1 cellular context compared by ENCODE assay signal in genomic region chr11:102272047-102272824, GRCh38.
TF ChIP-seq lines count a peak whose summit lies in the region.

No MANE protein-coding gene starts in this region.

TF ChIP-seq in HepG2, 621 proteins besides CTCF, POLR2A, EP300 and RAD21 (continued from another document and continues in another):
- TF ChIP-seq ZBTB34 (CRISPR knock-in tag; IDR thresholded peaks at IDR 0.05): no peak
- peak; percentile 29; the same call in 1 of the 2 replicates for TF ChIP-seq ELF3 (CRISPR knock-in tag; IDR thresholded peaks at IDR 0.05)
- no peak for TF ChIP-seq KAT8 (CRISPR knock-in tag; IDR thresholded peaks at IDR 0.05)
- peak; percentile 21; the same call in 1 of the 2 replicates for TF ChIP-seq PRDM10 (CRISPR knock-in tag; IDR thresholded peaks at IDR 0.05; ENCODE audit: low read depth)
- TF ChIP-seq IKZF1 (IDR thresholded peaks at IDR 0.05): no peak
- no peak for TF ChIP-seq SP4 (CRISPR knock-in tag; IDR thresholded peaks at IDR 0.05)
- TF ChIP-seq MBD4 (IDR thresholded peaks at IDR 0.05; ENCODE audit: borderline replicate concordance, low read length): no peak
- TF ChIP-seq HBP1 (CRISPR knock-in tag; IDR thresholded peaks at IDR 0.05; ENCODE audit: low read depth): no peak
- TF ChIP-seq ZNF460 (CRISPR knock-in tag; IDR thresholded peaks at IDR 0.05; ENCODE audit: borderline replicate concordance): no peak
- no peak for TF ChIP-seq ZNF33B (CRISPR knock-in tag; IDR thresholded peaks at IDR 0.05)
- TF ChIP-seq ZNF383 (CRISPR knock-in tag; IDR thresholded peaks at IDR 0.05; ENCODE audit: borderline replicate concordance): 0 out of 2 replicates have a peak, but pooled peaks have one; percentile 54
- no peak for TF ChIP-seq SETDB1 (CRISPR knock-in tag; IDR thresholded peaks at IDR 0.05; ENCODE audit: borderline replicate concordance)
- peak; percentile 75 for TF ChIP-seq ISL2 (CRISPR knock-in tag; IDR thresholded peaks at IDR 0.05)
- TF ChIP-seq NR0B2 (CRISPR knock-in tag; IDR thresholded peaks at IDR 0.05): no peak
- peak; percentile 60; the same call in 1 of the 2 replicates for TF ChIP-seq MAFF (IDR thresholded peaks at IDR 0.05; ENCODE audit: low read depth, low read length)
- TF ChIP-seq ZNF121 (CRISPR knock-in tag; IDR thresholded peaks at IDR 0.05): no peak
- peak; percentile 26; the same call in 1 of the 2 replicates for TF ChIP-seq HOXA3 (CRISPR knock-in tag; IDR thresholded peaks at IDR 0.05)
- no peak for TF ChIP-seq CAMTA2 (CRISPR knock-in tag; IDR thresholded peaks at IDR 0.05; ENCODE audit: borderline replicate concordance)
- TF ChIP-seq ELF1 (CRISPR knock-in tag; IDR thresholded peaks at IDR 0.05): peak; percentile 49; the same call in 1 of the 2 replicates
- peak; percentile 85 for TF ChIP-seq MED13 (CRISPR knock-in tag; IDR thresholded peaks at IDR 0.05)
- TF ChIP-seq SALL2 (CRISPR knock-in tag; IDR thresholded peaks at IDR 0.05): no peak
- no peak for TF ChIP-seq MTA1 (CRISPR knock-in tag; IDR thresholded peaks at IDR 0.05; ENCODE audit: borderline replicate concordance)
- TF ChIP-seq ATF4 (CRISPR knock-in tag; IDR thresholded peaks at IDR 0.05): no peak
- peak; percentile 51; the same call in 1 of the 2 replicates for TF ChIP-seq ZNF609 (CRISPR knock-in tag; IDR thresholded peaks at IDR 0.05; ENCODE audit: borderline replicate concordance)
- TF ChIP-seq ZNF232 (CRISPR knock-in tag; IDR thresholded peaks at IDR 0.05; ENCODE audit: borderline replicate concordance): no peak
- TF ChIP-seq ZMYM4 (CRISPR knock-in tag; IDR thresholded peaks at IDR 0.05): 0 out of 2 replicates have a peak, but pooled peaks have one; percentile 27
- TF ChIP-seq AHR (CRISPR knock-in tag; IDR thresholded peaks at IDR 0.05): no peak
- TF ChIP-seq DMAP1 (CRISPR knock-in tag; IDR thresholded peaks at IDR 0.05): peak; percentile 34; the same call in 1 of the 2 replicates
- 0 out of 2 replicates have a peak, but pooled peaks have one; percentile 11 for TF ChIP-seq TFDP1 (CRISPR knock-in tag; IDR thresholded peaks at IDR 0.05; ENCODE audit: borderline replicate concordance)
- TF ChIP-seq CBX5 (CRISPR knock-in tag; IDR thresholded peaks at IDR 0.05; ENCODE audit: borderline replicate concordance): no peak
- TF ChIP-seq EED (CRISPR knock-in tag; IDR thresholded peaks at IDR 0.05): no peak
- TF ChIP-seq ATRX (CRISPR knock-in tag; IDR thresholded peaks at IDR 0.05; ENCODE audit: borderline replicate concordance): no peak
- TF ChIP-seq ZNF451 (CRISPR knock-in tag; IDR thresholded peaks at IDR 0.05): no peak
- TF ChIP-seq U2AF1 (optimal IDR thresholded peaks at IDR 0.05; ENCODE audit: low read depth, low read length): no peak
- TF ChIP-seq KDM3A (CRISPR knock-in tag; IDR thresholded peaks at IDR 0.05; ENCODE audit: low read depth): no peak
- peak; percentile 40; the same call in 1 of the 2 replicates for TF ChIP-seq FOXJ3 (CRISPR knock-in tag; IDR thresholded peaks at IDR 0.05; ENCODE audit: borderline replicate concordance)
- no peak for TF ChIP-seq ZNF629 (CRISPR knock-in tag; conservative IDR thresholded peaks at IDR 0.05)
- no peak for TF ChIP-seq KIAA2018 (CRISPR knock-in tag; IDR thresholded peaks at IDR 0.05; ENCODE audit: borderline replicate concordance)
- TF ChIP-seq KDM6A (CRISPR knock-in tag; IDR thresholded peaks at IDR 0.05; ENCODE audit: low read depth): no peak
